ENCODE assay signal across 1 cellular context in the genomic region with DNA sequence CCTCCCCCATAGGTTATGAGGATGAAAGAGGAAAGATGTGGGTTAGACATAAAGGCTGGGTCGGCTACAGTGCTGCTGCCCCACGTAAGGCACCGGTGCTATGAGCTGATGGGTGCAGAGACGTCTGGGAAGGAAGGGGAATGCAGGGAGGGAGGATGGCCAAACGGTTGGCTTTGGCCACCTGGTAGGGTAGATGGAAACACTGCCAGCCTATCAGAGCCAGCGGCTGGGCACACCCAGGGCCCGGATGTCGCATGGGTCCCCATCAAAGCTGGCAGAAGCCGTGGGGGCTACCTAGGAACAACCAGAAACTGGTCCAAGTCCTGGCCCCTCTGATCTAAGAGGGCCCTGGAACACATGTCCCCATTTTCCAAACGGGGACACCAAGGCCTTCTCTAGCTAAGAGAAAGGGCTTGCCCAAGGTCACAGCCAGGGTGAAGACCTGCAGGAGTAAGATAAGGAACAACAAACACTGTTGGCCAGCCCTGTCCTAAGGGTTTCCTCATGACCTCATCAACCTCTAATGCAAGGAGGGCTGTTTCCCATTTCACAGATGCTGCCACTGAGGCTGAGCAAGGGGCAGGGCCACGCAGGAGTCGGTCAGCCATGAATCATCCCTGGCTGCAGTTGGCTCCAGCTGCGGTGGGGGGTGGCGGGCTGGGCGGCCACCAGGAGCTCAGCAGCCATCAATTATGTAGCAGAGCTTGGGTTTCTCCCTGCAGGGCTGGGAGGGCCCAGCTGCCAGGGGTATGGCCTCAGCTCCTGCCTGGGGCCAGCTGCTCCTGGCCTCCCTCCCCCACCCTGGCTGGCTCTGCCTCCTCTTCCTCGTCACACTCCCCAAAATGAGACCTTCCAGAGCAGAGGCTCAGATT.
TF ChIP-seq lines count a peak whose summit lies in the region.

No MANE protein-coding gene starts in this region.

TF ChIP-seq in K562, 482 proteins besides CTCF, POLR2A, EP300 and RAD21 (continued from another document and continues in another):
- peak; percentile 48; the same call in 1 of the 2 replicates for TF ChIP-seq TOE1 (IDR thresholded peaks at IDR 0.05; ENCODE audit: borderline replicate concordance)
- TF ChIP-seq TOE1 (CRISPR knock-in tag; IDR thresholded peaks at IDR 0.05; ENCODE audit: borderline replicate concordance, low read depth) = no peak
- no peak for TF ChIP-seq KDM4B (IDR thresholded peaks at IDR 0.05; ENCODE audit: borderline replicate concordance in 2 of 2, low read depth in 1 of 2)
- TF ChIP-seq TCF3 (CRISPR knock-in tag; IDR thresholded peaks at IDR 0.05) = peak; percentile 90
- TF ChIP-seq PTBP1 (IDR thresholded peaks at IDR 0.05; ENCODE audit: low read depth, low read length) = peak; percentile 99
- TF ChIP-seq ZNF124 (CRISPR knock-in tag; IDR thresholded peaks at IDR 0.05) = no peak
- TF ChIP-seq ZNF507 (tag; conservative IDR thresholded peaks at IDR 0.05) = no peak
- TF ChIP-seq SP1 (CRISPR knock-in tag; IDR thresholded peaks at IDR 0.05) = peak; percentile 85
- TF ChIP-seq TARDBP (IDR thresholded peaks at IDR 0.05) = no peak
- TF ChIP-seq, protein P1, sequence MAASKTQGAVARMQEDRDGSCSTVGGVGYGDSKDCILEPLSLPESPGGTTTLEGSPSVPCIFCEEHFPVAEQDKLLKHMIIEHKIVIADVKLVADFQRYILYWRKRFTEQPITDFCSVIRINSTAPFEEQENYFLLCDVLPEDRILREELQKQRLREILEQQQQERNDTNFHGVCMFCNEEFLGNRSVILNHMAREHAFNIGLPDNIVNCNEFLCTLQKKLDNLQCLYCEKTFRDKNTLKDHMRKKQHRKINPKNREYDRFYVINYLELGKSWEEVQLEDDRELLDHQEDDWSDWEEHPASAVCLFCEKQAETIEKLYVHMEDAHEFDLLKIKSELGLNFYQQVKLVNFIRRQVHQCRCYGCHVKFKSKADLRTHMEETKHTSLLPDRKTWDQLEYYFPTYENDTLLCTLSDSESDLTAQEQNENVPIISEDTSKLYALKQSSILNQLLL (CRISPR knock-in tag; IDR thresholded peaks at IDR 0.05; ENCODE audit: borderline replicate concordance) = no peak
- no peak for TF ChIP-seq IFI16 (CRISPR knock-in tag; IDR thresholded peaks at IDR 0.05)
- TF ChIP-seq ZNF778 (CRISPR knock-in tag; IDR thresholded peaks at IDR 0.05) = no peak
- TF ChIP-seq NR2C1 (IDR thresholded peaks at IDR 0.05) = peak; percentile 66
- peak; percentile 66 for TF ChIP-seq NR2C1 (tag; IDR thresholded peaks at IDR 0.05)
- no peak for TF ChIP-seq ZNF41 (CRISPR knock-in tag; conservative IDR thresholded peaks at IDR 0.05)
- TF ChIP-seq YBX1 (IDR thresholded peaks at IDR 0.05) = no peak
- TF ChIP-seq, protein P2, sequence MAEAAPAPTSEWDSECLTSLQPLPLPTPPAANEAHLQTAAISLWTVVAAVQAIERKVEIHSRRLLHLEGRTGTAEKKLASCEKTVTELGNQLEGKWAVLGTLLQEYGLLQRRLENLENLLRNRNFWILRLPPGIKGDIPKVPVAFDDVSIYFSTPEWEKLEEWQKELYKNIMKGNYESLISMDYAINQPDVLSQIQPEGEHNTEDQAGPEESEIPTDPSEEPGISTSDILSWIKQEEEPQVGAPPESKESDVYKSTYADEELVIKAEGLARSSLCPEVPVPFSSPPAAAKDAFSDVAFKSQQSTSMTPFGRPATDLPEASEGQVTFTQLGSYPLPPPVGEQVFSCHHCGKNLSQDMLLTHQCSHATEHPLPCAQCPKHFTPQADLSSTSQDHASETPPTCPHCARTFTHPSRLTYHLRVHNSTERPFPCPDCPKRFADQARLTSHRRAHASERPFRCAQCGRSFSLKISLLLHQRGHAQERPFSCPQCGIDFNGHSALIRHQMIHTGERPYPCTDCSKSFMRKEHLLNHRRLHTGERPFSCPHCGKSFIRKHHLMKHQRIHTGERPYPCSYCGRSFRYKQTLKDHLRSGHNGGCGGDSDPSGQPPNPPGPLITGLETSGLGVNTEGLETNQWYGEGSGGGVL (CRISPR knock-in tag; IDR thresholded peaks at IDR 0.05) = no peak
- TF ChIP-seq ZNF212 (CRISPR knock-in tag; IDR thresholded peaks at IDR 0.05) = no peak
- no peak for TF ChIP-seq ZNF134 (CRISPR knock-in tag; conservative IDR thresholded peaks at IDR 0.05)
- TF ChIP-seq ZNF274 (IDR thresholded peaks at IDR 0.05; ENCODE audit: borderline replicate concordance, low read depth, low read length) = no peak
- TF ChIP-seq, protein P3, sequence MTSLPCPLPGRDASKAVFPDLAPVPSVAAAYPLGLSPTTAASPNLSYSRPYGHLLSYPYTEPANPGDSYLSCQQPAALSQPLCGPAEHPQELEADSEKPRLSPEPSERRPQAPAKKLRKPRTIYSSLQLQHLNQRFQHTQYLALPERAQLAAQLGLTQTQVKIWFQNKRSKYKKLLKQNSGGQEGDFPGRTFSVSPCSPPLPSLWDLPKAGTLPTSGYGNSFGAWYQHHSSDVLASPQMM (CRISPR knock-in tag; IDR thresholded peaks at IDR 0.05) = no peak
- TF ChIP-seq GABPA (tag; conservative IDR thresholded peaks at IDR 0.05; ENCODE audit: low read depth) = no peak
- no peak for TF ChIP-seq NFXL1 (CRISPR knock-in tag; IDR thresholded peaks at IDR 0.05)
- TF ChIP-seq L3MBTL2 (IDR thresholded peaks at IDR 0.05) = no peak
- TF ChIP-seq, protein P4, sequence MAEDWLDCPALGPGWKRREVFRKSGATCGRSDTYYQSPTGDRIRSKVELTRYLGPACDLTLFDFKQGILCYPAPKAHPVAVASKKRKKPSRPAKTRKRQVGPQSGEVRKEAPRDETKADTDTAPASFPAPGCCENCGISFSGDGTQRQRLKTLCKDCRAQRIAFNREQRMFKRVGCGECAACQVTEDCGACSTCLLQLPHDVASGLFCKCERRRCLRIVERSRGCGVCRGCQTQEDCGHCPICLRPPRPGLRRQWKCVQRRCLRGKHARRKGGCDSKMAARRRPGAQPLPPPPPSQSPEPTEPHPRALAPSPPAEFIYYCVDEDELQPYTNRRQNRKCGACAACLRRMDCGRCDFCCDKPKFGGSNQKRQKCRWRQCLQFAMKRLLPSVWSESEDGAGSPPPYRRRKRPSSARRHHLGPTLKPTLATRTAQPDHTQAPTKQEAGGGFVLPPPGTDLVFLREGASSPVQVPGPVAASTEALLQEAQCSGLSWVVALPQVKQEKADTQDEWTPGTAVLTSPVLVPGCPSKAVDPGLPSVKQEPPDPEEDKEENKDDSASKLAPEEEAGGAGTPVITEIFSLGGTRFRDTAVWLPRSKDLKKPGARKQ (CRISPR knock-in tag; IDR thresholded peaks at IDR 0.05) = no peak
- no peak for TF ChIP-seq SRSF1 (IDR thresholded peaks at IDR 0.05; ENCODE audit: low read depth, low read length)
- TF ChIP-seq ZNF699 (CRISPR knock-in tag; IDR thresholded peaks at IDR 0.05; ENCODE audit: insufficient replicate concordance) = no peak
- TF ChIP-seq, protein P5, sequence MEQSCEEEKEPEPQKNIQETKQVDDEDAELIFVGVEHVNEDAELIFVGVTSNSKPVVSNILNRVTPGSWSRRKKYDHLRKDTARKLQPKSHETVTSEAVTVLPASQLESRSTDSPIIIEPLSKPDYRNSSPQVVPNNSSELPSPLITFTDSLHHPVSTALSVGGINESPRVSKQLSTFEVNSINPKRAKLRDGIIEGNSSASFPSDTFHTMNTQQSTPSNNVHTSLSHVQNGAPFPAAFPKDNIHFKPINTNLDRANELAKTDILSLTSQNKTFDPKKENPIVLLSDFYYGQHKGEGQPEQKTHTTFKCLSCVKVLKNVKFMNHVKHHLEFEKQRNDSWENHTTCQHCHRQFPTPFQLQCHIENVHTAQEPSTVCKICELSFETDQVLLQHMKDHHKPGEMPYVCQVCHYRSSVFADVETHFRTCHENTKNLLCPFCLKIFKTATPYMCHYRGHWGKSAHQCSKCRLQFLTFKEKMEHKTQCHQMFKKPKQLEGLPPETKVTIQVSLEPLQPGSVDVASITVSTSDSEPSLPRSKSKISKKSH (CRISPR knock-in tag; IDR thresholded peaks at IDR 0.05) = no peak
- TF ChIP-seq ZNF143 (CRISPR knock-in tag; IDR thresholded peaks at IDR 0.05) = no peak
- TF ChIP-seq, protein P6, sequence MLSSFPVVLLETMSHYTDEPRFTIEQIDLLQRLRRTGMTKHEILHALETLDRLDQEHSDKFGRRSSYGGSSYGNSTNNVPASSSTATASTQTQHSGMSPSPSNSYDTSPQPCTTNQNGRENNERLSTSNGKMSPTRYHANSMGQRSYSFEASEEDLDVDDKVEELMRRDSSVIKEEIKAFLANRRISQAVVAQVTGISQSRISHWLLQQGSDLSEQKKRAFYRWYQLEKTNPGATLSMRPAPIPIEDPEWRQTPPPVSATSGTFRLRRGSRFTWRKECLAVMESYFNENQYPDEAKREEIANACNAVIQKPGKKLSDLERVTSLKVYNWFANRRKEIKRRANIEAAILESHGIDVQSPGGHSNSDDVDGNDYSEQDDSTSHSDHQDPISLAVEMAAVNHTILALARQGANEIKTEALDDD (IDR thresholded peaks at IDR 0.05) = no peak
- TF ChIP-seq, protein P7, sequence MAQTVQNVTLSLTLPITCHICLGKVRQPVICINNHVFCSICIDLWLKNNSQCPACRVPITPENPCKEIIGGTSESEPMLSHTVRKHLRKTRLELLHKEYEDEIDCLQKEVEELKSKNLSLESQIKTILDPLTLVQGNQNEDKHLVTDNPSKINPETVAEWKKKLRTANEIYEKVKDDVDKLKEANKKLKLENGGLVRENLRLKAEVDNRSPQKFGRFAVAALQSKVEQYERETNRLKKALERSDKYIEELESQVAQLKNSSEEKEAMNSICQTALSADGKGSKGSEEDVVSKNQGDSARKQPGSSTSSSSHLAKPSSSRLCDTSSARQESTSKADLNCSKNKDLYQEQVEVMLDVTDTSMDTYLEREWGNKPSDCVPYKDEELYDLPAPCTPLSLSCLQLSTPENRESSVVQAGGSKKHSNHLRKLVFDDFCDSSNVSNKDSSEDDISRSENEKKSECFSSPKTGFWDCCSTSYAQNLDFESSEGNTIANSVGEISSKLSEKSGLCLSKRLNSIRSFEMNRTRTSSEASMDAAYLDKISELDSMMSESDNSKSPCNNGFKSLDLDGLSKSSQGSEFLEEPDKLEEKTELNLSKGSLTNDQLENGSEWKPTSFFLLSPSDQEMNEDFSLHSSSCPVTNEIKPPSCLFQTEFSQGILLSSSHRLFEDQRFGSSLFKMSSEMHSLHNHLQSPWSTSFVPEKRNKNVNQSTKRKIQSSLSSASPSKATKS (CRISPR knock-in tag; IDR thresholded peaks at IDR 0.05) = no peak
- TF ChIP-seq, protein P8, sequence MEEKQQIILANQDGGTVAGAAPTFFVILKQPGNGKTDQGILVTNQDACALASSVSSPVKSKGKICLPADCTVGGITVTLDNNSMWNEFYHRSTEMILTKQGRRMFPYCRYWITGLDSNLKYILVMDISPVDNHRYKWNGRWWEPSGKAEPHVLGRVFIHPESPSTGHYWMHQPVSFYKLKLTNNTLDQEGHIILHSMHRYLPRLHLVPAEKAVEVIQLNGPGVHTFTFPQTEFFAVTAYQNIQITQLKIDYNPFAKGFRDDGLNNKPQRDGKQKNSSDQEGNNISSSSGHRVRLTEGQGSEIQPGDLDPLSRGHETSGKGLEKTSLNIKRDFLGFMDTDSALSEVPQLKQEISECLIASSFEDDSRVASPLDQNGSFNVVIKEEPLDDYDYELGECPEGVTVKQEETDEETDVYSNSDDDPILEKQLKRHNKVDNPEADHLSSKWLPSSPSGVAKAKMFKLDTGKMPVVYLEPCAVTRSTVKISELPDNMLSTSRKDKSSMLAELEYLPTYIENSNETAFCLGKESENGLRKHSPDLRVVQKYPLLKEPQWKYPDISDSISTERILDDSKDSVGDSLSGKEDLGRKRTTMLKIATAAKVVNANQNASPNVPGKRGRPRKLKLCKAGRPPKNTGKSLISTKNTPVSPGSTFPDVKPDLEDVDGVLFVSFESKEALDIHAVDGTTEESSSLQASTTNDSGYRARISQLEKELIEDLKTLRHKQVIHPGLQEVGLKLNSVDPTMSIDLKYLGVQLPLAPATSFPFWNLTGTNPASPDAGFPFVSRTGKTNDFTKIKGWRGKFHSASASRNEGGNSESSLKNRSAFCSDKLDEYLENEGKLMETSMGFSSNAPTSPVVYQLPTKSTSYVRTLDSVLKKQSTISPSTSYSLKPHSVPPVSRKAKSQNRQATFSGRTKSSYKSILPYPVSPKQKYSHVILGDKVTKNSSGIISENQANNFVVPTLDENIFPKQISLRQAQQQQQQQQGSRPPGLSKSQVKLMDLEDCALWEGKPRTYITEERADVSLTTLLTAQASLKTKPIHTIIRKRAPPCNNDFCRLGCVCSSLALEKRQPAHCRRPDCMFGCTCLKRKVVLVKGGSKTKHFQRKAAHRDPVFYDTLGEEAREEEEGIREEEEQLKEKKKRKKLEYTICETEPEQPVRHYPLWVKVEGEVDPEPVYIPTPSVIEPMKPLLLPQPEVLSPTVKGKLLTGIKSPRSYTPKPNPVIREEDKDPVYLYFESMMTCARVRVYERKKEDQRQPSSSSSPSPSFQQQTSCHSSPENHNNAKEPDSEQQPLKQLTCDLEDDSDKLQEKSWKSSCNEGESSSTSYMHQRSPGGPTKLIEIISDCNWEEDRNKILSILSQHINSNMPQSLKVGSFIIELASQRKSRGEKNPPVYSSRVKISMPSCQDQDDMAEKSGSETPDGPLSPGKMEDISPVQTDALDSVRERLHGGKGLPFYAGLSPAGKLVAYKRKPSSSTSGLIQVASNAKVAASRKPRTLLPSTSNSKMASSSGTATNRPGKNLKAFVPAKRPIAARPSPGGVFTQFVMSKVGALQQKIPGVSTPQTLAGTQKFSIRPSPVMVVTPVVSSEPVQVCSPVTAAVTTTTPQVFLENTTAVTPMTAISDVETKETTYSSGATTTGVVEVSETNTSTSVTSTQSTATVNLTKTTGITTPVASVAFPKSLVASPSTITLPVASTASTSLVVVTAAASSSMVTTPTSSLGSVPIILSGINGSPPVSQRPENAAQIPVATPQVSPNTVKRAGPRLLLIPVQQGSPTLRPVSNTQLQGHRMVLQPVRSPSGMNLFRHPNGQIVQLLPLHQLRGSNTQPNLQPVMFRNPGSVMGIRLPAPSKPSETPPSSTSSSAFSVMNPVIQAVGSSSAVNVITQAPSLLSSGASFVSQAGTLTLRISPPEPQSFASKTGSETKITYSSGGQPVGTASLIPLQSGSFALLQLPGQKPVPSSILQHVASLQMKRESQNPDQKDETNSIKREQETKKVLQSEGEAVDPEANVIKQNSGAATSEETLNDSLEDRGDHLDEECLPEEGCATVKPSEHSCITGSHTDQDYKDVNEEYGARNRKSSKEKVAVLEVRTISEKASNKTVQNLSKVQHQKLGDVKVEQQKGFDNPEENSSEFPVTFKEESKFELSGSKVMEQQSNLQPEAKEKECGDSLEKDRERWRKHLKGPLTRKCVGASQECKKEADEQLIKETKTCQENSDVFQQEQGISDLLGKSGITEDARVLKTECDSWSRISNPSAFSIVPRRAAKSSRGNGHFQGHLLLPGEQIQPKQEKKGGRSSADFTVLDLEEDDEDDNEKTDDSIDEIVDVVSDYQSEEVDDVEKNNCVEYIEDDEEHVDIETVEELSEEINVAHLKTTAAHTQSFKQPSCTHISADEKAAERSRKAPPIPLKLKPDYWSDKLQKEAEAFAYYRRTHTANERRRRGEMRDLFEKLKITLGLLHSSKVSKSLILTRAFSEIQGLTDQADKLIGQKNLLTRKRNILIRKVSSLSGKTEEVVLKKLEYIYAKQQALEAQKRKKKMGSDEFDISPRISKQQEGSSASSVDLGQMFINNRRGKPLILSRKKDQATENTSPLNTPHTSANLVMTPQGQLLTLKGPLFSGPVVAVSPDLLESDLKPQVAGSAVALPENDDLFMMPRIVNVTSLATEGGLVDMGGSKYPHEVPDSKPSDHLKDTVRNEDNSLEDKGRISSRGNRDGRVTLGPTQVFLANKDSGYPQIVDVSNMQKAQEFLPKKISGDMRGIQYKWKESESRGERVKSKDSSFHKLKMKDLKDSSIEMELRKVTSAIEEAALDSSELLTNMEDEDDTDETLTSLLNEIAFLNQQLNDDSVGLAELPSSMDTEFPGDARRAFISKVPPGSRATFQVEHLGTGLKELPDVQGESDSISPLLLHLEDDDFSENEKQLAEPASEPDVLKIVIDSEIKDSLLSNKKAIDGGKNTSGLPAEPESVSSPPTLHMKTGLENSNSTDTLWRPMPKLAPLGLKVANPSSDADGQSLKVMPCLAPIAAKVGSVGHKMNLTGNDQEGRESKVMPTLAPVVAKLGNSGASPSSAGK (IDR thresholded peaks at IDR 0.05) = no peak
- TF ChIP-seq RBM22 (IDR thresholded peaks at IDR 0.05; ENCODE audit: low read depth, low read length, poor library complexity, severe bottlenecking) = no peak
- no peak for TF ChIP-seq FOXJ3 (CRISPR knock-in tag; IDR thresholded peaks at IDR 0.05)
- no peak for TF ChIP-seq HLTF (IDR thresholded peaks at IDR 0.05)
